Comparison of ENCODE assay signal across 1 cellular context in the genomic region with DNA sequence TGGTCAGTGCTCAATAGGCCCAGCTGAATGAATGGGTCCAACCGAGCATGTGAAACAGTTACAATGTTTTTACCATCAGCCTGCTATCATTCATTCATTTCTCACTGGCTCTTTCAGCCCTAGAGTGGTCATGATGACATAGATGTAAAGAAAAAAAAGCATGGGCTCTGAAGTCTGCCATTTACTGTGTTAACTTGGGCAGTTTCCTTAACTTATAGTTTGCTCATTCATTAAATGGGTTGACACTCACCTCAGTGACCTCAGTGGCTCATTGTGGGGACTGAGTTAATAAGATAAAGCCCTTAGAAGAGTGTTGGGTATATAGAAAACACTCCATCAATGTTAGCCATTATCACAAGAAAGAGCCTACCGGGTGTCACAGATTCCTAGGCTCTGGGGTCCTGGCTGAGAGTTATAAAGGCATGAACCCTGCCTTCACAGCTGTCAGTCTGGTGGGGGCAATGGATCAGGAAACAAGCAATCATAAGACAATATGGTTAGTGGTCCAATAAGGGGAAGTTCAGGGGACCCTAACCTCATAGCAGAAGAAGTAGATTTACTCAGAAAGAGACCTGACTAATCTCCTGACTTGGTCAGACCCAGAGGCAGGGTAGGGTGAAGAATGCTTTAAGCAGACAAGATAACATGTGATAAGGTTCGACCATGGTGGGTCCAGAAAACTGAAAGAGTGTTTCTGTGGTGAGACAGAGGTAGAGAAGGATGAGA.
TF ChIP-seq lines count a peak whose summit lies in the region.

No MANE protein-coding gene starts in this region.

TF ChIP-seq in GM12878, 131 proteins besides CTCF, POLR2A, EP300 and RAD21 (continued from another document):
- TF ChIP-seq, protein P1, sequence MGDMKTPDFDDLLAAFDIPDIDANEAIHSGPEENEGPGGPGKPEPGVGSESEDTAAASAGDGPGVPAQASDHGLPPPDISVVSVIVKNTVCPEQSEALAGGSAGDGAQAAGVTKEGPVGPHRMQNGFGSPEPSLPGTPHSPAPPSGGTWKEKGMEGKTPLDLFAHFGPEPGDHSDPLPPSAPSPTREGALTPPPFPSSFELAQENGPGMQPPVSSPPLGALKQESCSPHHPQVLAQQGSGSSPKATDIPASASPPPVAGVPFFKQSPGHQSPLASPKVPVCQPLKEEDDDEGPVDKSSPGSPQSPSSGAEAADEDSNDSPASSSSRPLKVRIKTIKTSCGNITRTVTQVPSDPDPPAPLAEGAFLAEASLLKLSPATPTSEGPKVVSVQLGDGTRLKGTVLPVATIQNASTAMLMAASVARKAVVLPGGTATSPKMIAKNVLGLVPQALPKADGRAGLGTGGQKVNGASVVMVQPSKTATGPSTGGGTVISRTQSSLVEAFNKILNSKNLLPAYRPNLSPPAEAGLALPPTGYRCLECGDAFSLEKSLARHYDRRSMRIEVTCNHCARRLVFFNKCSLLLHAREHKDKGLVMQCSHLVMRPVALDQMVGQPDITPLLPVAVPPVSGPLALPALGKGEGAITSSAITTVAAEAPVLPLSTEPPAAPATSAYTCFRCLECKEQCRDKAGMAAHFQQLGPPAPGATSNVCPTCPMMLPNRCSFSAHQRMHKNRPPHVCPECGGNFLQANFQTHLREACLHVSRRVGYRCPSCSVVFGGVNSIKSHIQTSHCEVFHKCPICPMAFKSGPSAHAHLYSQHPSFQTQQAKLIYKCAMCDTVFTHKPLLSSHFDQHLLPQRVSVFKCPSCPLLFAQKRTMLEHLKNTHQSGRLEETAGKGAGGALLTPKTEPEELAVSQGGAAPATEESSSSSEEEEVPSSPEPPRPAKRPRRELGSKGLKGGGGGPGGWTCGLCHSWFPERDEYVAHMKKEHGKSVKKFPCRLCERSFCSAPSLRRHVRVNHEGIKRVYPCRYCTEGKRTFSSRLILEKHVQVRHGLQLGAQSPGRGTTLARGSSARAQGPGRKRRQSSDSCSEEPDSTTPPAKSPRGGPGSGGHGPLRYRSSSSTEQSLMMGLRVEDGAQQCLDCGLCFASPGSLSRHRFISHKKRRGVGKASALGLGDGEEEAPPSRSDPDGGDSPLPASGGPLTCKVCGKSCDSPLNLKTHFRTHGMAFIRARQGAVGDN (IDR thresholded peaks at IDR 0.05), result no peak
- 0 out of 4 replicates have a peak, but pooled peaks of 1 of the 2 experiments have one; percentile 17 for TF ChIP-seq SRF (IDR thresholded peaks at IDR 0.05; ENCODE audit: low read depth in 2 of 2, low read length in 2 of 2)
- TF ChIP-seq, protein P2, sequence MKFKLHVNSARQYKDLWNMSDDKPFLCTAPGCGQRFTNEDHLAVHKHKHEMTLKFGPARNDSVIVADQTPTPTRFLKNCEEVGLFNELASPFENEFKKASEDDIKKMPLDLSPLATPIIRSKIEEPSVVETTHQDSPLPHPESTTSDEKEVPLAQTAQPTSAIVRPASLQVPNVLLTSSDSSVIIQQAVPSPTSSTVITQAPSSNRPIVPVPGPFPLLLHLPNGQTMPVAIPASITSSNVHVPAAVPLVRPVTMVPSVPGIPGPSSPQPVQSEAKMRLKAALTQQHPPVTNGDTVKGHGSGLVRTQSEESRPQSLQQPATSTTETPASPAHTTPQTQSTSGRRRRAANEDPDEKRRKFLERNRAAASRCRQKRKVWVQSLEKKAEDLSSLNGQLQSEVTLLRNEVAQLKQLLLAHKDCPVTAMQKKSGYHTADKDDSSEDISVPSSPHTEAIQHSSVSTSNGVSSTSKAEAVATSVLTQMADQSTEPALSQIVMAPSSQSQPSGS (IDR thresholded peaks at IDR 0.05; ENCODE audit: low read length), result peak; percentile 36; the same call in 1 of the 2 replicates
